ENCODE assay signal across 8 cellular contexts in genomic region chr1:221829327-221830011, GRCh38.
DNase-seq lines count a peak whose midpoint lies in the region; ATAC-seq and TF ChIP-seq lines count a peak whose summit lies in the region.

No MANE protein-coding gene starts in this region.

- ATAC-seq in HG03571 (IDR thresholded peaks at IDR 0.05; ENCODE audit: unreplicated experiment) (peak; percentile 45), GM19467 (IDR thresholded peaks at IDR 0.05; ENCODE audit: unreplicated experiment) (no peak), GM21576 (IDR thresholded peaks at IDR 0.05; ENCODE audit: unreplicated experiment) (no peak)

- H3K9me3 Mint-ChIP-seq in immature natural killer cell, result peaks cover 0 to 2% (median 0%) of the 10 kb centered on the region in 6 donors

- no peak for TF ChIP-seq CTCF in suprapubic skin (IDR thresholded peaks at IDR 0.05)
- no peak for TF ChIP-seq CTCF in vagina (IDR thresholded peaks at IDR 0.05)

- H3K4me1 Mint-ChIP-seq in immature natural killer cell, result peaks cover 77 to 79% of the 10 kb centered on the region in 2 donors

- WGBS in suprapubic skin, result 37% methylated on average over 5 of the region's 5 CpGs

- peaks cover 0 to 2% (median 0%) of the 10 kb centered on the region in 3 donors for H3K36me3 Mint-ChIP-seq in immature natural killer cell

- intact Hi-C loops in vagina (cut with DNase I), result no loop called here

- peak overlapping the region; percentile 95 to 100 (median 97) for H3K27ac Mint-ChIP-seq in immature natural killer cell

- DNase-seq in activated T-cell treated with anti-CD3 and anti-CD28 coated beads, Interleukin-2, amount 50 U/mL, for 48 hours, result peak; percentile 66 to 73
- DNase-seq in immature natural killer cell (peak; percentile 81 to 86 (median 83)), suprapubic skin (ENCODE audit: low spot score in 2 of 2) (no peak), vagina (ENCODE audit: extremely low spot score in 2 of 2) (no peak)

- H3K27me3 Mint-ChIP-seq in immature natural killer cell (ENCODE audit: low read depth in 3 of 3), result peaks cover 2 to 9% (median 5%) of the 10 kb centered on the region in 3 donors

- H3K4me3 Mint-ChIP-seq in immature natural killer cell, result peak overlapping the region; percentile 71 to 92 (median 81)

- TF ChIP-seq POLR2A in suprapubic skin (IDR thresholded peaks at IDR 0.05) (no peak), vagina (IDR thresholded peaks at IDR 0.05) (no peak)

- H3K27ac ChIP-seq in ACC112 (ENCODE audit: low read depth, low read length) (peak overlapping the region; percentile 89), suprapubic skin (no peak overlapping the region), vagina (no peak overlapping the region)

- no peak for TF ChIP-seq EP300 in suprapubic skin (IDR thresholded peaks at IDR 0.05)

- peak overlapping the region; percentile 15; the same call in 1 of the 2 replicates for H3K4me3 ChIP-seq in ACC112 (ENCODE audit: low read depth, low read length)
- H3K4me3 ChIP-seq in suprapubic skin, result no peak overlapping the region
- H3K4me3 ChIP-seq in vagina, result no peak overlapping the region

- H3K4me1 ChIP-seq in ACC112 (ENCODE audit: control insufficient read depth, insufficient read depth, low read length, unreplicated experiment), result peaks cover 32% of the 10 kb centered on the region
- H3K4me1 ChIP-seq in suprapubic skin, result peaks cover 21% of the 10 kb centered on the region
- H3K4me1 ChIP-seq in vagina, result peaks cover 6% of the 10 kb centered on the region

- H3K27me3 ChIP-seq in ACC112 (ENCODE audit: insufficient read depth, low read length), result no peaks in the 10 kb centered on the region
- no peaks in the 10 kb centered on the region for H3K27me3 ChIP-seq in suprapubic skin
- no peaks in the 10 kb centered on the region for H3K27me3 ChIP-seq in vagina

- H3K36me3 ChIP-seq in ACC112 (ENCODE audit: insufficient read depth, low read length), result no peaks in the 10 kb centered on the region
- no peaks in the 10 kb centered on the region for H3K36me3 ChIP-seq in suprapubic skin
- no peaks in the 10 kb centered on the region for H3K36me3 ChIP-seq in vagina

- no peaks in the 10 kb centered on the region for H3K79me2 ChIP-seq in ACC112 (ENCODE audit: control insufficient read depth, insufficient read depth, low read length, unreplicated experiment)

- peak overlapping the region; percentile 53 for H2AFZ ChIP-seq in ACC112 (ENCODE audit: low read length, unreplicated experiment)

- H3K9me3 ChIP-seq in suprapubic skin, result no peaks in the 10 kb centered on the region
- no peaks in the 10 kb centered on the region for H3K9me3 ChIP-seq in vagina

Comparison
In these comparisons a context has a peak if more than half of its experiments do, and no peak if none do; other contexts are left out.
1. DNase-seq: peak in activated T-cell treated with anti-CD3 and anti-CD28 coated beads, Interleukin-2, amount 50 U/mL, for 48 hours (2 of 2) and immature natural killer cell (3 of 3); none in suprapubic skin (0 of 2) and vagina (0 of 2).